Comparison of ENCODE assay signal across 10 cellular contexts in genomic region chr5:10628601-10629000, GRCh38.
DNase-seq lines count a peak whose midpoint lies in the region; ATAC-seq and TF ChIP-seq lines count a peak whose summit lies in the region.
"Had no signal": no experiment of that assay in that cellular context is flagged by ENCODE, and none has a peak within 500 bp of the region (broad histone marks: within the 10 kb centered on the region; RNA-seq: fewer than 3 reads in every experiment).

No MANE protein-coding gene starts in this region.

- H3K27me3 Mint-ChIP-seq in activated naive CD8-positive, alpha-beta T cell treated with anti-CD3 and anti-CD28 coated beads for 36 hours: peaks cover 11% of the 10 kb centered on the region
- H3K27me3 Mint-ChIP-seq in activated naive CD8-positive, alpha-beta T cell treated with anti-CD3 and anti-CD28 coated beads, Interleukin-2, amount 50 U/mL, for 24 hours: peaks cover 2% of the 10 kb centered on the region
- H3K27me3 Mint-ChIP-seq in activated naive CD8-positive, alpha-beta T cell treated with anti-CD3 and anti-CD28 coated beads, Interleukin-2, amount 10 ng/mL, durations not matched to agents 7 days and 5 days: no peaks in the 10 kb centered on the region
- H3K27me3 Mint-ChIP-seq in activated T-helper 17 cell treated with anti-CD3 and anti-CD28 coated beads, Interleukin-2, amount 50 U/mL, for 72 hours: peaks cover 20% of the 10 kb centered on the region

- no peak overlapping the region for H3K4me3 ChIP-seq in neutrophil (ENCODE audit: low read depth in 1 of 2, low read length in 1 of 2)
- H3K4me3 ChIP-seq: GM23338 had no signal

- peak overlapping the region; percentile 4 for H3K27ac Mint-ChIP-seq in activated naive CD8-positive, alpha-beta T cell treated with anti-CD3 and anti-CD28 coated beads for 36 hours
- no peak overlapping the region for H3K27ac Mint-ChIP-seq in activated naive CD8-positive, alpha-beta T cell treated with anti-CD3 and anti-CD28 coated beads, Interleukin-2, amount 50 U/mL, for 24 hours
- H3K27ac Mint-ChIP-seq in activated naive CD8-positive, alpha-beta T cell treated with anti-CD3 and anti-CD28 coated beads, Interleukin-2, amount 10 ng/mL, durations not matched to agents 7 days and 5 days: peak overlapping the region; percentile 62
- H3K27ac Mint-ChIP-seq in activated T-helper 17 cell treated with anti-CD3 and anti-CD28 coated beads, Interleukin-2, amount 50 U/mL, for 72 hours: no peak overlapping the region
- H3K27ac Mint-ChIP-seq: GM23338 had no signal

- H3K4me1 Mint-ChIP-seq in activated naive CD8-positive, alpha-beta T cell treated with anti-CD3 and anti-CD28 coated beads for 36 hours: peaks cover 49% of the 10 kb centered on the region
- peaks cover 67% of the 10 kb centered on the region for H3K4me1 Mint-ChIP-seq in activated naive CD8-positive, alpha-beta T cell treated with anti-CD3 and anti-CD28 coated beads, Interleukin-2, amount 50 U/mL, for 24 hours
- peaks cover 46% of the 10 kb centered on the region for H3K4me1 Mint-ChIP-seq in activated naive CD8-positive, alpha-beta T cell treated with anti-CD3 and anti-CD28 coated beads, Interleukin-2, amount 10 ng/mL, durations not matched to agents 7 days and 5 days
- peaks cover 28% of the 10 kb centered on the region for H3K4me1 Mint-ChIP-seq in activated T-helper 17 cell treated with anti-CD3 and anti-CD28 coated beads, Interleukin-2, amount 50 U/mL, for 72 hours

- no peaks in the 10 kb centered on the region for H3K27me3 ChIP-seq in neutrophil

- H3K36me3 Mint-ChIP-seq in activated naive CD8-positive, alpha-beta T cell treated with anti-CD3 and anti-CD28 coated beads for 36 hours: peaks cover 14% of the 10 kb centered on the region
- peaks cover 12% of the 10 kb centered on the region for H3K36me3 Mint-ChIP-seq in activated naive CD8-positive, alpha-beta T cell treated with anti-CD3 and anti-CD28 coated beads, Interleukin-2, amount 50 U/mL, for 24 hours (ENCODE audit: low read depth)
- peaks cover 9% of the 10 kb centered on the region for H3K36me3 Mint-ChIP-seq in activated naive CD8-positive, alpha-beta T cell treated with anti-CD3 and anti-CD28 coated beads, Interleukin-2, amount 10 ng/mL, durations not matched to agents 7 days and 5 days
- H3K36me3 Mint-ChIP-seq in activated T-helper 17 cell treated with anti-CD3 and anti-CD28 coated beads, Interleukin-2, amount 50 U/mL, for 72 hours (ENCODE audit: low read depth): no peaks in the 10 kb centered on the region

- H3K4me3 Mint-ChIP-seq in activated naive CD8-positive, alpha-beta T cell treated with anti-CD3 and anti-CD28 coated beads for 36 hours: no peak overlapping the region
- H3K4me3 Mint-ChIP-seq in activated naive CD8-positive, alpha-beta T cell treated with anti-CD3 and anti-CD28 coated beads, Interleukin-2, amount 50 U/mL, for 24 hours: no peak overlapping the region
- H3K4me3 Mint-ChIP-seq in activated naive CD8-positive, alpha-beta T cell treated with anti-CD3 and anti-CD28 coated beads, Interleukin-2, amount 10 ng/mL, durations not matched to agents 7 days and 5 days: peak overlapping the region; percentile 85
- no peak overlapping the region for H3K4me3 Mint-ChIP-seq in activated T-helper 17 cell treated with anti-CD3 and anti-CD28 coated beads, Interleukin-2, amount 50 U/mL, for 72 hours

- no peaks in the 10 kb centered on the region for H3K36me3 ChIP-seq in neutrophil

- peaks cover 65 to 69% of the 10 kb centered on the region in 2 experiments for H3K4me1 ChIP-seq in neutrophil (ENCODE audit: control insufficient read depth in 1 of 2, insufficient read depth in 1 of 2, low read depth in 1 of 2, low read length in 1 of 2)

- POLR2A ChIA-PET in activated naive CD8-positive, alpha-beta T cell treated with anti-CD3 and anti-CD28 coated beads, Interleukin-2, amount 10 ng/mL, durations not matched to agents 7 days and 5 days (lab: Charles Lee): interaction anchor here (0.8 kb wide), 1 partner anchor 15 kb away, joined by 4 read pairs; no protein-coding TSS in a partner anchor

- H3K9me3 Mint-ChIP-seq in activated naive CD8-positive, alpha-beta T cell treated with anti-CD3 and anti-CD28 coated beads for 36 hours: peaks cover 8% of the 10 kb centered on the region
- no peaks in the 10 kb centered on the region for H3K9me3 Mint-ChIP-seq in activated naive CD8-positive, alpha-beta T cell treated with anti-CD3 and anti-CD28 coated beads, Interleukin-2, amount 50 U/mL, for 24 hours
- H3K9me3 Mint-ChIP-seq in activated naive CD8-positive, alpha-beta T cell treated with anti-CD3 and anti-CD28 coated beads, Interleukin-2, amount 10 ng/mL, durations not matched to agents 7 days and 5 days: no peaks in the 10 kb centered on the region
- no peaks in the 10 kb centered on the region for H3K9me3 Mint-ChIP-seq in activated T-helper 17 cell treated with anti-CD3 and anti-CD28 coated beads, Interleukin-2, amount 50 U/mL, for 72 hours
- H3K9me3 Mint-ChIP-seq: GM23338 had no signal

- TF ChIP-seq CTCF in neutrophil (IDR thresholded peaks at IDR 0.05): no peak

- ATAC-seq in activated naive CD8-positive, alpha-beta T cell treated with anti-CD3 and anti-CD28 coated beads, Interleukin-2, amount 50 U/mL, for 24 hours: no peak
- ATAC-seq in activated naive CD8-positive, alpha-beta T cell treated with anti-CD3 and anti-CD28 coated beads, Interleukin-2, amount 10 ng/mL, durations not matched to agents 7 days and 5 days (ENCODE audit: low read depth): no peak
- no peak for ATAC-seq in HG03378 (IDR thresholded peaks at IDR 0.05; ENCODE audit: unreplicated experiment)
- ATAC-seq in activated T-helper 17 cell treated with anti-CD3 and anti-CD28 coated beads, Interleukin-2, amount 50 U/mL, for 72 hours (replicated peaks): no peak

- no peaks in the 10 kb centered on the region for H3K9me3 ChIP-seq in neutrophil

- no peak for DNase-seq in activated naive CD8-positive, alpha-beta T cell treated with anti-CD3 and anti-CD28 coated beads for 36 hours
- no peak for DNase-seq in activated naive CD8-positive, alpha-beta T cell treated with anti-CD3 and anti-CD28 coated beads, Interleukin-2, amount 50 U/mL, for 24 hours
- no peak for DNase-seq in activated naive CD8-positive, alpha-beta T cell treated with anti-CD3 and anti-CD28 coated beads, Interleukin-2, amount 10 ng/mL, durations not matched to agents 7 days and 5 days
- DNase-seq in GM19240 (ENCODE audit: insufficient read length, low spot score): no peak
- DNase-seq in substantia nigra (lab: John Stamatoyannopoulos, UW): no peak
- DNase-seq: GDM1 had no signal

- H3K27ac ChIP-seq in neutrophil (peak overlapping the region; percentile 89), substantia nigra (ENCODE audit: low read depth, low read length, poor library complexity, severe bottlenecking) (no peak overlapping the region)

Comparison
In these comparisons a context has a peak if more than half of its experiments do, and no peak if none do; other contexts are left out.
1. H3K27ac Mint-ChIP-seq: peak in activated naive CD8-positive, alpha-beta T cell treated with anti-CD3 and anti-CD28 coated beads for 36 hours (single experiment) and activated naive CD8-positive, alpha-beta T cell treated with anti-CD3 and anti-CD28 coated beads, Interleukin-2, amount 10 ng/mL, durations not matched to agents 7 days and 5 days (single experiment); none in activated naive CD8-positive, alpha-beta T cell treated with anti-CD3 and anti-CD28 coated beads, Interleukin-2, amount 50 U/mL, for 24 hours (single experiment) and activated T-helper 17 cell treated with anti-CD3 and anti-CD28 coated beads, Interleukin-2, amount 50 U/mL, for 72 hours (single experiment).